In the genomic region with DNA sequence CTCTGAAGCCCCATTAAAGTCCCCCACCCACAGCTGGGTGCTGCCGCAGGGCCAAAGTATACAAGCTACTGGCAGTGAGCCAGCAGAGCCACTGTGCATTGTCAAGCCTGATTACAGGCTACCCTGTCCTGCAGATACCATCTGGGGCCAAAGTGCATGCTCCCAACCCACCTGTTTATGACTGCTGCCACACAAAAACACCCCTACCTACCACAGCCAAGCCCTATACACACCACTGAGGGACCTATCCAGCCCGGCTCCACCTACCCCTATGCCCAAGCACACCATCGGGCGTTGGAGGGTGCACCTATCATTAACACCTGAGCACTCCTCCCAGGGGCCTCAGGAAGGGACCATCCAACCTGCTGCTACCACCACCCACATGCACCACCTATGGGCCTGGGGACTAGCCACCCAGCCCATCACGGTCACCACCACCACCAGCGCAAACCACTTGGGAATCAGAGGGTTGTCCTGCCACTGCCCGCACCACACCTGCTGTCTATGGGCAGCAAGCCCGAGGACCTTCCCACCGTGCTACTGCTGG, we compare ENCODE assay signal across 16 cellular contexts.
DNase-seq lines count a peak whose midpoint lies in the region; ATAC-seq and TF ChIP-seq lines count a peak whose summit lies in the region.
"Had no signal": no experiment of that assay in that cellular context is flagged by ENCODE, and none has a peak within 500 bp of the region (broad histone marks: within the 10 kb centered on the region; RNA-seq: fewer than 3 reads in every experiment).

No MANE protein-coding gene starts in this region.

- ATAC-seq in GM21723 (IDR thresholded peaks at IDR 0.05; ENCODE audit: unreplicated experiment) (no peak), left lung (no peak), GM18870 (IDR thresholded peaks at IDR 0.05; ENCODE audit: unreplicated experiment) (no peak)
- ATAC-seq: gastrocnemius medialis had no signal

- peaks cover 4% of the 10 kb centered on the region; the same call in 1 of the 2 replicates for H3F3A ChIP-seq in PC-9 (ENCODE audit: insufficient read depth, low read depth)

- H3K4me1 ChIP-seq in mucosa of rectum (ENCODE audit: control insufficient read depth in 2 of 2, insufficient read depth in 2 of 2, low read length in 2 of 2) (peaks cover 20 to 31% of the 10 kb centered on the region in 2 donors), PC-9 (replicated peaks; ENCODE audit: insufficient read depth) (no peaks in the 10 kb centered on the region), left lung (peaks cover 0 to 7% of the 10 kb centered on the region in 2 donors)
- H3K4me1 ChIP-seq: breast epithelium had no signal

- H3K4me2 ChIP-seq in PC-9: no peak overlapping the region

- no peak overlapping the region for H3K9ac ChIP-seq in mucosa of rectum (ENCODE audit: low read depth in 1 of 2, low read length in 2 of 2)

- H3K36me3 ChIP-seq in mucosa of rectum (ENCODE audit: control insufficient read depth in 2 of 2, insufficient read depth in 2 of 2, low read length in 2 of 2) (peaks cover 13 to 25% of the 10 kb centered on the region in 2 donors), PC-9 (ENCODE audit: low read depth) (peaks cover 31% of the 10 kb centered on the region), left lung (peaks cover 0 to 49% of the 10 kb centered on the region in 2 donors)
- H3K36me3 ChIP-seq: breast epithelium, ovary had no signal

- H3K9me3 ChIP-seq in mucosa of rectum (ENCODE audit: control insufficient read depth in 2 of 2, low read length in 2 of 2) (no peaks in the 10 kb centered on the region), PC-9 (ENCODE audit: insufficient read depth, low read depth) (peaks cover 56% of the 10 kb centered on the region), left lung (peaks cover 0 to 10% of the 10 kb centered on the region in 2 donors)
- H3K9me3 ChIP-seq: breast epithelium, gastrocnemius medialis, ovary had no signal

- H3K4me3 ChIP-seq in mucosa of rectum (ENCODE audit: low read length in 2 of 2) (no peak overlapping the region), PC-9 (no peak overlapping the region), left lung (no peak overlapping the region)
- H3K4me3 ChIP-seq: breast epithelium, gastrocnemius medialis, ovary had no signal

- H3K79me2 ChIP-seq in PC-9 (ENCODE audit: low read depth): no peaks in the 10 kb centered on the region

- no peaks in the 10 kb centered on the region for H4K20me1 ChIP-seq in PC-9 (ENCODE audit: insufficient read depth)

- no peaks in the 10 kb centered on the region for H3K27me3 ChIP-seq in mucosa of rectum (ENCODE audit: control insufficient read depth in 2 of 2, insufficient read depth in 2 of 2, low read length in 2 of 2)
- H3K27me3 ChIP-seq in PC-9 (ENCODE audit: insufficient read depth, low read depth): no peaks in the 10 kb centered on the region
- no peaks in the 10 kb centered on the region for H3K27me3 ChIP-seq in left lung
- H3K27me3 ChIP-seq: breast epithelium, gastrocnemius medialis, ovary had no signal

- intact Hi-C loops in PC-9 (cut with micrococcal nuclease; ENCODE audit: unreplicated experiment): no loop called here
- intact Hi-C loops in left lung (cut with DNase I): no loop called here

- DNase-seq in COLO668 (lab: John Stamatoyannopoulos, UW; ENCODE audit: unreplicated experiment): peak; percentile 83
- peak; percentile 57 for DNase-seq in HT-29 (ENCODE audit: low spot score)
- DNase-seq in PC-9: no peak
- DNase-seq in left lung: no peak
- DNase-seq: activated CD8-positive, alpha-beta memory T cell treated with anti-CD3 and anti-CD28 coated beads for 24 hours; activated naive CD4-positive, alpha-beta T cell treated with Interleukin-2 at 50 U/mL for 16 hours; AML-193; gastrocnemius medialis; midbrain; ovary; T1000 had no signal

- no peaks in the 10 kb centered on the region for H3K9me2 ChIP-seq in PC-9 (ENCODE audit: insufficient read depth)

- BruUV-seq in PC-9 (replicated peaks; lab: Mats Ljungman, UMichigan): no TSS peak

- CTCF ChIA-PET in PC-9 (lab: Charles Lee): no interaction called here

- H3K27ac ChIP-seq in angular gyrus (ENCODE audit: low read depth, low read length) (peak overlapping the region; percentile 64), mucosa of rectum (ENCODE audit: low read depth in 2 of 2, low read length in 2 of 2) (peak overlapping the region; percentile 62 to 65), PC-9 (no peak overlapping the region), left lung (no peak overlapping the region)
- H3K27ac ChIP-seq: breast epithelium, ovary had no signal

- POLR2A ChIA-PET in PC-9 (lab: Charles Lee; ENCODE audit: unreplicated experiment): no interaction called here

- TF ChIP-seq CTCF in PC-9 (conservative IDR thresholded peaks at IDR 0.05): no peak
- TF ChIP-seq CTCF in left lung (IDR thresholded peaks at IDR 0.05): no peak

- H2AFZ ChIP-seq in PC-9: no peak overlapping the region

Comparison
In these comparisons a context has a peak if more than half of its experiments do, and no peak if none do; other contexts are left out.
1. DNase-seq: peak in COLO668 (single experiment) and HT-29 (single experiment); none in PC-9 (0 of 2) and left lung (0 of 2).
2. H3K27ac ChIP-seq: peak in angular gyrus (single experiment) and mucosa of rectum (2 of 2); none in PC-9 (single experiment) and left lung (0 of 2).